Comparison of ENCODE assay signal across 2 cellular contexts in genomic region chr1:54476231-54477109, GRCh38.
A peak's percentile ranks its signal among the peaks of the same experiment; 100 is the strongest.
TF ChIP-seq lines count a peak whose summit lies in the region.

No MANE protein-coding gene starts in this region.

TF ChIP-seq in IMR-90, 13 proteins besides CTCF, POLR2A, EP300 and RAD21 (continued from another document):
- TF ChIP-seq NFE2L2 (IDR thresholded peaks at IDR 0.05; ENCODE audit: low read depth, low read length) (no peak), USF2 (IDR thresholded peaks at IDR 0.05; ENCODE audit: low read depth, low read length) (no peak), MXI1 (IDR thresholded peaks at IDR 0.05; ENCODE audit: borderline replicate concordance, low read depth, low read length) (no peak), BHLHE40 (IDR thresholded peaks at IDR 0.05; ENCODE audit: low read depth, low read length) (no peak), RFX5 (IDR thresholded peaks at IDR 0.05; ENCODE audit: low read depth, low read length) (no peak)

TF ChIP-seq in K562, 482 proteins besides CTCF, POLR2A, EP300 and RAD21 (continued from another document and continues in another):
- TF ChIP-seq GABPB1 (CRISPR knock-in tag; IDR thresholded peaks at IDR 0.05) (no peak), NCOA6 (IDR thresholded peaks at IDR 0.05) (no peak), ZBTB26 (CRISPR knock-in tag; IDR thresholded peaks at IDR 0.05) (peak; percentile 94), TAF7 (tag; IDR thresholded peaks at IDR 0.05) (0 out of 2 replicates have a peak, but pooled peaks have one; percentile 15), ARID2 (IDR thresholded peaks at IDR 0.05) (0 out of 2 replicates have a peak, but pooled peaks have one; percentile 56), NFRKB (IDR thresholded peaks at IDR 0.05; ENCODE audit: low read depth) (peak; percentile 36; the same call in 1 of the 2 replicates), NCOA1 (IDR thresholded peaks at IDR 0.05; ENCODE audit: low read depth) (peak; percentile 16; the same call in 1 of the 2 replicates), ATF7 (IDR thresholded peaks at IDR 0.05) (no peak), MTA1 (IDR thresholded peaks at IDR 0.05; ENCODE audit: borderline replicate concordance) (peak; percentile 29; the same call in 1 of the 2 replicates), TCF7L2 (IDR thresholded peaks at IDR 0.05; ENCODE audit: low read depth, low read length) (no peak), REST (CRISPR knock-in tag; IDR thresholded peaks at IDR 0.05; ENCODE audit: low read depth) (no peak), PTRF (tag; IDR thresholded peaks at IDR 0.05) (no peak), LARP7 (IDR thresholded peaks at IDR 0.05) (peak; percentile 92), ARNT (IDR thresholded peaks at IDR 0.05) (0 out of 4 replicates have a peak, but pooled peaks of 1 of the 2 experiments have one; percentile 30), NR2C1 (IDR thresholded peaks at IDR 0.05) (peak; percentile 65), NR2C1 (tag; IDR thresholded peaks at IDR 0.05) (peak; percentile 74), TBL1XR1 (IDR thresholded peaks at IDR 0.05; ENCODE audit: low read length in 2 of 2) (no peak), CREM (IDR thresholded peaks at IDR 0.05; ENCODE audit: low read depth) (0 out of 2 replicates have a peak, but pooled peaks have one; percentile 3), ZBTB2 (IDR thresholded peaks at IDR 0.05) (peak; percentile 32; the same call in 1 of the 2 replicates), NBN (IDR thresholded peaks at IDR 0.05; ENCODE audit: low read depth) (0 out of 2 replicates have a peak, but pooled peaks have one; percentile 58), RFX5 (IDR thresholded peaks at IDR 0.05; ENCODE audit: low read depth, low read length) (no peak), CBX3 (IDR thresholded peaks at IDR 0.05; ENCODE audit: borderline replicate concordance in 1 of 2, low read length in 2 of 2) (no peak), MAFF (IDR thresholded peaks at IDR 0.05; ENCODE audit: low read length) (no peak), OTX1 (CRISPR knock-in tag; IDR thresholded peaks at IDR 0.05) (peak; percentile 90; the same call in 1 of the 2 replicates), HNRNPLL (IDR thresholded peaks at IDR 0.05; ENCODE audit: low read depth, low read length, poor library complexity, severe bottlenecking) (no peak), ELF4 (CRISPR knock-in tag; IDR thresholded peaks at IDR 0.05) (peak; percentile 90), HDAC1 (IDR thresholded peaks at IDR 0.05) (peak in 1 of 2 experiments; percentile 67; a peak in 2 of 4 replicates), SP1 (CRISPR knock-in tag; IDR thresholded peaks at IDR 0.05) (no peak), ZBTB1 (CRISPR knock-in tag; IDR thresholded peaks at IDR 0.05; ENCODE audit: borderline replicate concordance, low read depth) (no peak), MLLT1 (IDR thresholded peaks at IDR 0.05) (0 out of 4 replicates have a peak, but pooled peaks of 1 of the 2 experiments have one; percentile 64), CSDE1 (IDR thresholded peaks at IDR 0.05) (0 out of 4 replicates have a peak, but pooled peaks of 1 of the 2 experiments have one; percentile 55), NCOA4 (IDR thresholded peaks at IDR 0.05; ENCODE audit: partially characterized antibody) (peak; percentile 79), PHF21A (IDR thresholded peaks at IDR 0.05; ENCODE audit: borderline replicate concordance, low read depth) (peak; percentile 36; the same call in 1 of the 2 replicates), NR2C2 (CRISPR knock-in tag; IDR thresholded peaks at IDR 0.05) (peak; percentile 62; the same call in 1 of the 2 replicates), NR2C2 (tag; IDR thresholded peaks at IDR 0.05) (peak; percentile 75; the same call in 1 of the 2 replicates), MCM3 (IDR thresholded peaks at IDR 0.05) (peak; percentile 92), MCM7 (IDR thresholded peaks at IDR 0.05) (peak in 1 of 2 experiments; percentile 67; a peak in 1 of 4 replicates)
- TF ChIP-seq, protein P1, sequence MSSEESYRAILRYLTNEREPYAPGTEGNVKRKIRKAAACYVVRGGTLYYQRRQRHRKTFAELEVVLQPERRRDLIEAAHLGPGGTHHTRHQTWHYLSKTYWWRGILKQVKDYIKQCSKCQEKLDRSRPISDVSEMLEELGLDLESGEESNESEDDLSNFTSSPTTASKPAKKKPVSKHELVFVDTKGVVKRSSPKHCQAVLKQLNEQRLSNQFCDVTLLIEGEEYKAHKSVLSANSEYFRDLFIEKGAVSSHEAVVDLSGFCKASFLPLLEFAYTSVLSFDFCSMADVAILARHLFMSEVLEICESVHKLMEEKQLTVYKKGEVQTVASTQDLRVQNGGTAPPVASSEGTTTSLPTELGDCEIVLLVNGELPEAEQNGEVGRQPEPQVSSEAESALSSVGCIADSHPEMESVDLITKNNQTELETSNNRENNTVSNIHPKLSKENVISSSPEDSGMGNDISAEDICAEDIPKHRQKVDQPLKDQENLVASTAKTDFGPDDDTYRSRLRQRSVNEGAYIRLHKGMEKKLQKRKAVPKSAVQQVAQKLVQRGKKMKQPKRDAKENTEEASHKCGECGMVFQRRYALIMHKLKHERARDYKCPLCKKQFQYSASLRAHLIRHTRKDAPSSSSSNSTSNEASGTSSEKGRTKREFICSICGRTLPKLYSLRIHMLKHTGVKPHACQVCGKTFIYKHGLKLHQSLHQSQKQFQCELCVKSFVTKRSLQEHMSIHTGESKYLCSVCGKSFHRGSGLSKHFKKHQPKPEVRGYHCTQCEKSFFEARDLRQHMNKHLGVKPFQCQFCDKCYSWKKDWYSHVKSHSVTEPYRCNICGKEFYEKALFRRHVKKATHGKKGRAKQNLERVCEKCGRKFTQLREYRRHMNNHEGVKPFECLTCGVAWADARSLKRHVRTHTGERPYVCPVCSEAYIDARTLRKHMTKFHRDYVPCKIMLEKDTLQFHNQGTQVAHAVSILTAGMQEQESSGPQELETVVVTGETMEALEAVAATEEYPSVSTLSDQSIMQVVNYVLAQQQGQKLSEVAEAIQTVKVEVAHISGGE (CRISPR knock-in tag; IDR thresholded peaks at IDR 0.05): no peak
- TF ChIP-seq, protein P2, sequence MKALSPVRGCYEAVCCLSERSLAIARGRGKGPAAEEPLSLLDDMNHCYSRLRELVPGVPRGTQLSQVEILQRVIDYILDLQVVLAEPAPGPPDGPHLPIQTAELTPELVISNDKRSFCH (CRISPR knock-in tag; IDR thresholded peaks at IDR 0.05): no peak
- TF ChIP-seq, protein P2 (tag; IDR thresholded peaks at IDR 0.05): peak; percentile 82
- TF ChIP-seq, protein P3, sequence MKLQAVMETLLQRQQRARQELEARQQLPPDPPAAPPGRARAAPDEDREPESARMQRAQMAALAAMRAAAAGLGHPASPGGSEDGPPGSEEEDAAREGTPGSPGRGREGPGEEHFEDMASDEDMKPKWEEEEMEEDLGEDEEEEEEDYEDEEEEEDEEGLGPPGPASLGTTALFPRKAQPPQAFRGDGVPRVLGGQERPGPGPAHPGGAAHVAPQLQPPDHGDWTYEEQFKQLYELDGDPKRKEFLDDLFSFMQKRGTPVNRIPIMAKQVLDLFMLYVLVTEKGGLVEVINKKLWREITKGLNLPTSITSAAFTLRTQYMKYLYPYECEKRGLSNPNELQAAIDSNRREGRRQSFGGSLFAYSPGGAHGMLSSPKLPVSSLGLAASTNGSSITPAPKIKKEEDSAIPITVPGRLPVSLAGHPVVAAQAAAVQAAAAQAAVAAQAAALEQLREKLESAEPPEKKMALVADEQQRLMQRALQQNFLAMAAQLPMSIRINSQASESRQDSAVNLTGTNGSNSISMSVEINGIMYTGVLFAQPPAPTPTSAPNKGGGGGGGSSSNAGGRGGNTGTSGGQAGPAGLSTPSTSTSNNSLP (IDR thresholded peaks at IDR 0.05; ENCODE audit: borderline replicate concordance, low read depth, low read length): no peak
- TF ChIP-seq, protein P4, sequence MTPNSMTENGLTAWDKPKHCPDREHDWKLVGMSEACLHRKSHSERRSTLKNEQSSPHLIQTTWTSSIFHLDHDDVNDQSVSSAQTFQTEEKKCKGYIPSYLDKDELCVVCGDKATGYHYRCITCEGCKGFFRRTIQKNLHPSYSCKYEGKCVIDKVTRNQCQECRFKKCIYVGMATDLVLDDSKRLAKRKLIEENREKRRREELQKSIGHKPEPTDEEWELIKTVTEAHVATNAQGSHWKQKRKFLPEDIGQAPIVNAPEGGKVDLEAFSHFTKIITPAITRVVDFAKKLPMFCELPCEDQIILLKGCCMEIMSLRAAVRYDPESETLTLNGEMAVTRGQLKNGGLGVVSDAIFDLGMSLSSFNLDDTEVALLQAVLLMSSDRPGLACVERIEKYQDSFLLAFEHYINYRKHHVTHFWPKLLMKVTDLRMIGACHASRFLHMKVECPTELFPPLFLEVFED (CRISPR knock-in tag; conservative IDR thresholded peaks at IDR 0.05): peak; percentile 79; the same call in 1 of the 2 replicates
- TF ChIP-seq, protein P5, sequence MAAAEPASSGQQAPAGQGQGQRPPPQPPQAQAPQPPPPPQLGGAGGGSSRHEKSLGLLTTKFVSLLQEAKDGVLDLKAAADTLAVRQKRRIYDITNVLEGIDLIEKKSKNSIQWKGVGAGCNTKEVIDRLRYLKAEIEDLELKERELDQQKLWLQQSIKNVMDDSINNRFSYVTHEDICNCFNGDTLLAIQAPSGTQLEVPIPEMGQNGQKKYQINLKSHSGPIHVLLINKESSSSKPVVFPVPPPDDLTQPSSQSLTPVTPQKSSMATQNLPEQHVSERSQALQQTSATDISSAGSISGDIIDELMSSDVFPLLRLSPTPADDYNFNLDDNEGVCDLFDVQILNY (CRISPR knock-in tag; IDR thresholded peaks at IDR 0.05): no peak
- TF ChIP-seq, protein P6, sequence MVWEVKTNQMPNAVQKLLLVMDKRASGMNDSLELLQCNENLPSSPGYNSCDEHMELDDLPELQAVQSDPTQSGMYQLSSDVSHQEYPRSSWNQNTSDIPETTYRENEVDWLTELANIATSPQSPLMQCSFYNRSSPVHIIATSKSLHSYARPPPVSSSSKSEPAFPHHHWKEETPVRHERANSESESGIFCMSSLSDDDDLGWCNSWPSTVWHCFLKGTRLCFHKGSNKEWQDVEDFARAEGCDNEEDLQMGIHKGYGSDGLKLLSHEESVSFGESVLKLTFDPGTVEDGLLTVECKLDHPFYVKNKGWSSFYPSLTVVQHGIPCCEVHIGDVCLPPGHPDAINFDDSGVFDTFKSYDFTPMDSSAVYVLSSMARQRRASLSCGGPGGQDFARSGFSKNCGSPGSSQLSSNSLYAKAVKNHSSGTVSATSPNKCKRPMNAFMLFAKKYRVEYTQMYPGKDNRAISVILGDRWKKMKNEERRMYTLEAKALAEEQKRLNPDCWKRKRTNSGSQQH (CRISPR knock-in tag; IDR thresholded peaks at IDR 0.05): peak; percentile 90; the same call in 1 of the 2 replicates
